In genomic region chr4:22515145-22515887, GRCh38 we compare ENCODE assay signal across 8 cellular contexts. TPM values are rescaled to one million over a fixed set of nuclear protein-coding genes. Genes with fewer than 3 reads are reported as not detected.
DNase-seq lines count a peak whose midpoint lies in the region; ATAC-seq lines count a peak whose summit lies in the region.

No MANE protein-coding gene starts in this region.

- H3K4me1 Mint-ChIP-seq in naive thymus-derived CD8-positive, alpha-beta T cell, result peaks cover 12 to 19% (median 17%) of the 10 kb centered on the region in 4 donors

- H3K9me3 Mint-ChIP-seq in naive thymus-derived CD8-positive, alpha-beta T cell, result peaks cover 0 to 2% (median 0%) of the 10 kb centered on the region in 9 donors

- H3K27ac Mint-ChIP-seq in naive thymus-derived CD8-positive, alpha-beta T cell, result peak overlapping the region in 7 of 10 donors; percentile 68 to 87 (median 71)

- DNase-seq in ELF-1 (ENCODE audit: low read depth, low spot score) (peak; percentile 85), NCI-H345 (lab: John Stamatoyannopoulos, UW) (peak; percentile 55), fibroblast of the conjunctiva (ENCODE audit: low read depth) (peak; percentile 34), superior temporal gyrus (ENCODE audit: extremely low spot score) (peak; percentile 34)
- DNase-seq in activated T-cell treated with anti-CD3 and anti-CD28 coated beads, Interleukin-2, amount 50 U/mL, for 1 hour, result peak; percentile 35
- DNase-seq in naive thymus-derived CD8-positive, alpha-beta T cell, result peak in 9 of 10 donors; percentile 1 to 61 (median 25)
- DNase-seq in effector CD4-positive, alpha-beta T cell, result no peak

- peak overlapping the region; percentile 92 to 98 (median 94) for H3K4me3 Mint-ChIP-seq in naive thymus-derived CD8-positive, alpha-beta T cell

- H3K36me3 Mint-ChIP-seq in naive thymus-derived CD8-positive, alpha-beta T cell, result no peaks in the 10 kb centered on the region

- peaks cover 0 to 25% (median 14%) of the 10 kb centered on the region in 5 donors for H3K27me3 Mint-ChIP-seq in naive thymus-derived CD8-positive, alpha-beta T cell

- ATAC-seq in HG02623 (IDR thresholded peaks at IDR 0.05; ENCODE audit: unreplicated experiment), result peak; percentile 40
- peak; percentile 80 to 83 for ATAC-seq in naive thymus-derived CD8-positive, alpha-beta T cell

- POLR2A ChIA-PET in naive thymus-derived CD8-positive, alpha-beta T cell (lab: Charles Lee), result no interaction called here

RNA-seq across cellular contexts. Expression of gene ADGRA3, which starts 0.6 kb away (rescaled TPM):
- total RNA-seq in naive thymus-derived CD8-positive, alpha-beta T cell, result 1 to 10 TPM; 1.8 to 2.1 TPM
- 1 to 10 TPM in 1 of 3 donors, under 1 TPM in 2; 0.41 to 1.7 (median 0.59) TPM for polyA plus RNA-seq in naive thymus-derived CD8-positive, alpha-beta T cell
